ENCODE assay signal across 17 cellular contexts in the genomic region with DNA sequence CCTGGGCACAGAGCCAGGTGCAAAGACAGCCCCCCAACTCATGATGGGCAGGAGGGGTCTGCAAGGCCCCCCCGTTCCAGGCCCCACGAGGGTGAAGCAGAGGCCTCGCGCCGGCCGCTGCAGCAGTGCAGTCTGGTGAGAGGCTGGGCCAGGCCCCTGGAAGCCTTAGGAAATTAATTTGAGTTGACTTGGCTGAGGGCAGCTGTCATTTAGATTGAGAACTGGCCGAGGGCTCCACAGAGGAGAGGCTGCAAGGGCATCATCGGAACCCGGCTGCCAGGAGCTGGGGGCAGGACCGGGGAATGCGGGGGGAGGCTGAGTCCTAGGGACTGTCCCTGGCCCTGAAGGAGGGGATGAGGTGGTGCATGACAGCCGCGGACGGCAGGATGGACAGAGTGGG. TPM values are rescaled to one million over a fixed set of nuclear protein-coding genes. Genes with fewer than 3 reads are reported as not detected.
DNase-seq lines count a peak whose midpoint lies in the region; ATAC-seq, FAIRE-seq and TF ChIP-seq lines count a peak whose summit lies in the region.
"Had no signal": no experiment of that assay in that cellular context is flagged by ENCODE, and none has a peak within 500 bp of the region (broad histone marks: within the 10 kb centered on the region; RNA-seq: fewer than 3 reads in every experiment).

No MANE protein-coding gene starts in this region.

- H3K79me2 ChIP-seq in SK-N-SH (ENCODE audit: insufficient read depth) (no peaks in the 10 kb centered on the region), neural progenitor cell (ENCODE audit: low read depth) (peaks cover 24% of the 10 kb centered on the region)

- H3K36me3 ChIP-seq in SK-N-SH (replicated peaks in 1 of 2; ENCODE audit: control insufficient read depth in 1 of 2, insufficient read depth in 2 of 2, low read length in 1 of 2), result no peaks in the 10 kb centered on the region
- H3K36me3 ChIP-seq in gastroesophageal sphincter, result peaks cover 0 to 9% of the 10 kb centered on the region in 2 donors
- no peaks in the 10 kb centered on the region for H3K36me3 ChIP-seq in neural progenitor cell
- H3K36me3 ChIP-seq: Peyer's patch had no signal

- H3K4me1 ChIP-seq in SK-N-SH (ENCODE audit: control insufficient read depth in 1 of 2, insufficient read depth in 2 of 2, low read depth in 1 of 2, low read length in 1 of 2), result peaks cover 0 to 9% of the 10 kb centered on the region in 2 experiments; a peak in 1 of 4 replicates
- peaks cover 0 to 24% (median 2%) of the 10 kb centered on the region in 3 donors for H3K4me1 ChIP-seq in gastroesophageal sphincter
- H3K4me1 ChIP-seq in neural progenitor cell, result no peaks in the 10 kb centered on the region
- H3K4me1 ChIP-seq: Peyer's patch had no signal

- no peaks in the 10 kb centered on the region for H3K27me3 Mint-ChIP-seq in neural progenitor cell (ENCODE audit: insufficient read depth, low read depth)
- no peaks in the 10 kb centered on the region for H3K27me3 Mint-ChIP-seq in natural killer cell (ENCODE audit: low read depth in 2 of 2)

- peak; percentile 76 for DNase-seq in SK-N-SH
- no peak for DNase-seq in neural progenitor cell (ENCODE audit: low spot score)
- no peak for DNase-seq in urothelium cell line (ENCODE audit: low spot score)
- no peak for DNase-seq in natural killer cell
- no peak for DNase-seq in NCI-H524 (lab: John Stamatoyannopoulos, UW)
- DNase-seq: DMS 273 treated with DMSO at 0.1 percent for 48 hours, NCI-H1105 treated with DMSO at 0.1 percent for 48 hours, NCI-H1694, NCI-H2227 treated with DMSO at 0.1 percent for 48 hours, NCI-H510A treated with DMSO at 0.1 percent for 48 hours, Peyer's patch had no signal

- peak overlapping the region; percentile 88 for H3K27ac Mint-ChIP-seq in neural progenitor cell
- no peak overlapping the region for H3K27ac Mint-ChIP-seq in natural killer cell

- POLR2A ChIA-PET in SK-N-SH (lab: Yijun Ruan, JAX), result no interaction called here

- TF ChIP-seq CTCF in SK-N-SH (IDR thresholded peaks at IDR 0.05) (no peak), gastroesophageal sphincter (IDR thresholded peaks at IDR 0.05) (no peak), neural progenitor cell (IDR thresholded peaks at IDR 0.05) (no peak), natural killer cell (IDR thresholded peaks at IDR 0.05) (no peak)

- no peak overlapping the region for H3K4me2 ChIP-seq in SK-N-SH
- no peak overlapping the region for H3K4me2 ChIP-seq in neural progenitor cell

- H3K27me3 ChIP-seq in SK-N-SH (ENCODE audit: insufficient read depth), result 0 out of 2 replicates have a peak, but pooled peaks cover 2% of the 10 kb centered on the region
- H3K27me3 ChIP-seq in gastroesophageal sphincter, result no peaks in the 10 kb centered on the region
- H3K27me3 ChIP-seq in neural progenitor cell, result no peaks in the 10 kb centered on the region
- H3K27me3 ChIP-seq: Peyer's patch had no signal

- H3K4me3 ChIP-seq in SK-N-SH (ENCODE audit: low read depth in 2 of 2, low read length in 1 of 2) (no peak overlapping the region), gastroesophageal sphincter (no peak overlapping the region), neural progenitor cell (no peak overlapping the region)
- H3K4me3 ChIP-seq: K562, Peyer's patch had no signal

- H3K9me3 Mint-ChIP-seq in neural progenitor cell (no peaks in the 10 kb centered on the region), natural killer cell (no peaks in the 10 kb centered on the region)

- H3K9me2 ChIP-seq in SK-N-SH, result no peaks in the 10 kb centered on the region

- intact Hi-C loops in natural killer cell (cut with micrococcal nuclease), result no loop called here

- FAIRE-seq in urothelium cell line (lab: Jason Lieb, UNC), result peak; percentile 68
- FAIRE-seq: G401.6, H54, K562 had no signal

- H2AFZ ChIP-seq in SK-N-SH (ENCODE audit: low read depth) (no peak overlapping the region), neural progenitor cell (replicated peaks) (no peak overlapping the region)

- no peak for ATAC-seq in gastroesophageal sphincter
- ATAC-seq in natural killer cell, result no peak
- no peak for ATAC-seq in GM19455 (IDR thresholded peaks at IDR 0.05; ENCODE audit: unreplicated experiment)
- ATAC-seq: K562, Right ventricle myocardium inferior had no signal

- WGBS in SK-N-SH (ENCODE audit: low lambda C conversion rate), result 20% methylated on average over 1 of the region's 14 CpGs
- WGBS in gastroesophageal sphincter (ENCODE audit: low coverage in 1 of 2), 2 donors, result 44% methylated on average over 10 of the region's 14 CpGs; no CpG with 5 or more reads in 1 of the 2 donors

- H3K9me3 ChIP-seq in SK-N-SH (no peaks in the 10 kb centered on the region), gastroesophageal sphincter (no peaks in the 10 kb centered on the region), neural progenitor cell (ENCODE audit: low read depth) (no peaks in the 10 kb centered on the region)
- H3K9me3 ChIP-seq: Peyer's patch had no signal

- H3K4me1 Mint-ChIP-seq in neural progenitor cell, result peaks cover 33% of the 10 kb centered on the region
- no peaks in the 10 kb centered on the region for H3K4me1 Mint-ChIP-seq in natural killer cell

- H3K27ac ChIP-seq in SK-N-SH (ENCODE audit: low read depth in 2 of 2, low read length in 1 of 2), result no peak overlapping the region
- H3K27ac ChIP-seq in gastroesophageal sphincter, result peak overlapping the region in 3 of 4 donors; percentile 22 to 45 (median 43)
- no peak overlapping the region for H3K27ac ChIP-seq in neural progenitor cell
- H3K27ac ChIP-seq: Peyer's patch had no signal

- H3K36me3 Mint-ChIP-seq in neural progenitor cell (peaks cover 20% of the 10 kb centered on the region), natural killer cell (no peaks in the 10 kb centered on the region)

- H3K4me3 Mint-ChIP-seq in neural progenitor cell, result no peak overlapping the region
- H3K4me3 Mint-ChIP-seq in natural killer cell, result no peak overlapping the region

- no peak for TF ChIP-seq RAD21 in SK-N-SH (IDR thresholded peaks at IDR 0.05; ENCODE audit: low read length)

- TF ChIP-seq POLR2A in gastroesophageal sphincter (IDR thresholded peaks at IDR 0.05), result no peak

- CTCF ChIA-PET in SK-N-SH (lab: Yijun Ruan, JAX), result interaction anchor here (0.6 kb wide), 1 partner anchor 15 kb away, joined by 3 read pairs; no protein-coding TSS in a partner anchor

- H4K20me1 ChIP-seq in SK-N-SH (ENCODE audit: insufficient read depth), result no peaks in the 10 kb centered on the region
- H4K20me1 ChIP-seq in neural progenitor cell (ENCODE audit: low read depth), result peaks cover 59% of the 10 kb centered on the region

- TF ChIP-seq EP300 in SK-N-SH (IDR thresholded peaks at IDR 0.05; ENCODE audit: borderline replicate concordance in 1 of 2, low read depth in 1 of 2, low read length in 1 of 2), result no peak
- no peak for TF ChIP-seq EP300 in gastroesophageal sphincter (IDR thresholded peaks at IDR 0.05)

- H3K9ac ChIP-seq in SK-N-SH (no peak overlapping the region), neural progenitor cell (peak overlapping the region; percentile 9)

- H3F3A ChIP-seq in SK-N-SH (replicated peaks; ENCODE audit: insufficient read depth), result no peaks in the 10 kb centered on the region
- H3F3A ChIP-seq in neural progenitor cell (ENCODE audit: low read depth), result no peaks in the 10 kb centered on the region

TF ChIP-seq in SK-N-SH, 30 proteins besides CTCF, POLR2A, EP300 and RAD21:
- no peak for TF ChIP-seq POLR2AphosphoS5 (IDR thresholded peaks at IDR 0.05; ENCODE audit: low read depth, low read length)
- peak; percentile 31; the same call in 1 of the 2 replicates for TF ChIP-seq MXI1 (IDR thresholded peaks at IDR 0.05; ENCODE audit: low read depth, low read length)
- TF ChIP-seq GATA2 (CRISPR knock-in tag; IDR thresholded peaks at IDR 0.05), result no peak
TF ChIP-seq in SK-N-SH: peak in this region for 1.

RNA-seq across cellular contexts. Expression of a gene that starts 39.9 kb away (rescaled TPM):
- polyA plus RNA-seq in SK-N-SH (2012; rRNA removed), result 0.11 and 0.20 TPM in 2 replicates
- 0.05 TPM in 2 replicates for polyA plus RNA-seq in SK-N-SH (2012; cell fraction: cytosol; rRNA removed)
- polyA plus RNA-seq in SK-N-SH (2012; cell fraction: nucleus; rRNA removed), result 0.16 and 0.33 TPM in 2 replicates
- total RNA-seq in gastroesophageal sphincter (10 to 100 TPM; 13.4 to 52.8 (median 28.5) TPM), neural progenitor cell (ENCODE audit: low replicate concordance) (13.3 and 27.2 TPM in 2 replicates), natural killer cell (under 1 TPM; 0.39 to 0.83 (median 0.82) TPM)

Comparison
In these comparisons a context has a peak if more than half of its experiments do, and no peak if none do; other contexts are left out.
1. H3K27ac ChIP-seq: peak in gastroesophageal sphincter (3 of 4); none in SK-N-SH (0 of 2) and neural progenitor cell (single experiment).